In genomic region chr3:72288955-72289707, GRCh38 we compare ENCODE assay signal across 7 cellular contexts.
DNase-seq lines count a peak whose midpoint lies in the region; ATAC-seq, FAIRE-seq and TF ChIP-seq lines count a peak whose summit lies in the region.

No MANE protein-coding gene starts in this region.

- peak overlapping the region; percentile 1 for H3K4me3 ChIP-seq in psoas muscle

- no peaks in the 10 kb centered on the region for H3K9me3 ChIP-seq in psoas muscle

- peak; percentile 51 for DNase-seq in GM12892 (ENCODE audit: insufficient read length)
- DNase-seq in activated CD8-positive, alpha-beta memory T cell treated with anti-CD3 and anti-CD28 coated beads, Interleukin-2, amount 50 U/mL, for 4 hours = peak; percentile 26
- DNase-seq in Right ventricle myocardium superior = peak; percentile 57
- DNase-seq in psoas muscle = no peak
- DNase-seq in NCI-H1105 treated with DMSO at 0.1 percent for 48 hours (lab: John Stamatoyannopoulos, UW) = no peak
- DNase-seq in endothelial cell (ENCODE audit: low spot score) = no peak

- H3K27me3 Mint-ChIP-seq in endothelial cell (ENCODE audit: unreplicated experiment) = peaks cover 2% of the 10 kb centered on the region

- TF ChIP-seq CTCF in psoas muscle (IDR thresholded peaks at IDR 0.05) = no peak
- no peak for TF ChIP-seq CTCF in endothelial cell (IDR thresholded peaks at IDR 0.05; ENCODE audit: unreplicated experiment)

- no peaks in the 10 kb centered on the region for H3K36me3 Mint-ChIP-seq in endothelial cell (ENCODE audit: low read depth, unreplicated experiment)

- 18 to 21% (median 20%) methylated on average over 25 of the region's 25 CpGs for WGBS in psoas muscle, 3 donors

- H3K27ac ChIP-seq in psoas muscle = no peak overlapping the region

- peaks cover 2% of the 10 kb centered on the region for H3K4me1 ChIP-seq in psoas muscle

- TF ChIP-seq POLR2A in GM12892 (IDR thresholded peaks at IDR 0.05; ENCODE audit: low read depth, low read length) = no peak

- peak; percentile 65 for FAIRE-seq in GM12892 (lab: Jason Lieb, UNC)

- no peaks in the 10 kb centered on the region for H3K36me3 ChIP-seq in psoas muscle (ENCODE audit: insufficient read depth in 1 of 2, low read depth in 1 of 2)

- peaks cover 13% of the 10 kb centered on the region for H3K4me1 Mint-ChIP-seq in endothelial cell (ENCODE audit: unreplicated experiment)

- H3K27ac Mint-ChIP-seq in endothelial cell (ENCODE audit: unreplicated experiment) = no peak overlapping the region

- H3K27me3 ChIP-seq in psoas muscle (ENCODE audit: insufficient read depth in 3 of 3, low read length in 2 of 3) = peaks cover 3 to 10% (median 3%) of the 10 kb centered on the region in 3 donors

- intact Hi-C loops in Right ventricle myocardium superior (cut with DNase I) = no loop called here
- intact Hi-C loops in psoas muscle (cut with DNase I) = no loop called here

- no peak overlapping the region for H3K4me3 Mint-ChIP-seq in endothelial cell (ENCODE audit: unreplicated experiment)

- H3K9me3 Mint-ChIP-seq in endothelial cell (ENCODE audit: unreplicated experiment) = no peaks in the 10 kb centered on the region

- ATAC-seq in HG03432 (IDR thresholded peaks at IDR 0.05; ENCODE audit: unreplicated experiment) = peak; percentile 60
- peak; percentile 58 for ATAC-seq in Right ventricle myocardium superior (ENCODE audit: poor library complexity)
- ATAC-seq in psoas muscle = peak; percentile 32 to 67 (median 56)

Comparison
In these comparisons a context has a peak if more than half of its experiments do, and no peak if none do; other contexts are left out.
1. DNase-seq: peak in GM12892 (single experiment), activated CD8-positive, alpha-beta memory T cell treated with anti-CD3 and anti-CD28 coated beads, Interleukin-2, amount 50 U/mL, for 4 hours (single experiment) and Right ventricle myocardium superior (single experiment); none in psoas muscle (0 of 2), NCI-H1105 treated with DMSO at 0.1 percent for 48 hours (single experiment) and endothelial cell (single experiment).
2. Peak in every context shown above with its lines, with median percentiles within 50 percentile points of each other: ATAC-seq.